Comparison of ENCODE assay signal across 9 cellular contexts in the genomic region with DNA sequence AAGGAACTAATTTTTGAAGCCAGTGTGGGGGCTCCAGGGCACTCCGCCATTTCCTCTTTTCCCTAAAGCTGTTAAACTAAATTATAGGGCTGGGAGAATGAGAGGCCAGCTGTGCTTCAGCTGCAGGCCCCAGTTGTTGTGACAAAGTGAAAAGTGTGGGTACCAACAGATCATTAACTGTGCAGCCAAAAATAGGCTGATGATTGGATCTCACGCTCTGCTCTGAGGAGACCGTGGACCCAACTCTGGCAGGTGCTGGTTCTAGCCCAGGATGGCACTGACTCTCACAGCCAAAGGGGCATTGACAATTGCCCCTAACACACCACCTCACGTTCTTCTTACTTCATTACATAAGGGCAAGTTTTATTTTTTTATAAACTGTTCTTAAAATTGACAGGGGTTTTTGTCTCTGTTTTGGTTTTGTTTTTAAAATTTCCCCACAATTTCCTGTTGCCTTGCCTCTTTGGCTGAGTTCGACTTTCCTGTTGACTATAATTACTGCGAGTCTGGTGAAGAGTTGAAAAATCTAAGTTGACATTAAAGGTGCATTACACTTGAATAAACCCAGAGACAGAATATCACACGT.
DNase-seq lines count a peak whose midpoint lies in the region; ATAC-seq lines count a peak whose summit lies in the region.
"Had no signal": no experiment of that assay in that cellular context is flagged by ENCODE, and none has a peak within 500 bp of the region (broad histone marks: within the 10 kb centered on the region; RNA-seq: fewer than 3 reads in every experiment).

No MANE protein-coding gene starts in this region.

- ATAC-seq in GM18508 (IDR thresholded peaks at IDR 0.05; ENCODE audit: insufficient read depth, unreplicated experiment): peak; percentile 78
- ATAC-seq in GM21447 (IDR thresholded peaks at IDR 0.05; ENCODE audit: unreplicated experiment): peak; percentile 78
- ATAC-seq in HG03460 (IDR thresholded peaks at IDR 0.05; ENCODE audit: unreplicated experiment): peak; percentile 75

- peaks cover 0 to under 1% (median 0%) of the 10 kb centered on the region in 3 donors for H3K36me3 Mint-ChIP-seq in immature natural killer cell

- DNase-seq in immature natural killer cell: peak; percentile 62 to 73 (median 63)
- no peak for DNase-seq in substantia nigra (lab: John Stamatoyannopoulos, UW)
- DNase-seq in AG08396 (ENCODE audit: low spot score): no peak
- no peak for DNase-seq in OCI-M1 (lab: John Stamatoyannopoulos, UW)
- no peak for DNase-seq in NOMO-1 (lab: John Stamatoyannopoulos, UW; ENCODE audit: unreplicated experiment in 2 of 2)

- H3K4me3 Mint-ChIP-seq in immature natural killer cell: peak overlapping the region; percentile 61 to 83 (median 78)

- no peaks in the 10 kb centered on the region for H3K9me3 Mint-ChIP-seq in immature natural killer cell

- peaks cover 0 to 7% (median 5%) of the 10 kb centered on the region in 3 donors for H3K27me3 Mint-ChIP-seq in immature natural killer cell (ENCODE audit: low read depth in 3 of 3)

- H3K4me1 Mint-ChIP-seq in immature natural killer cell: peaks cover 56 to 59% of the 10 kb centered on the region in 2 donors

- H3K27ac ChIP-seq in substantia nigra (ENCODE audit: low read depth, low read length, poor library complexity, severe bottlenecking): no peak overlapping the region
- H3K27ac ChIP-seq: SJSA1 had no signal

- H3K27ac Mint-ChIP-seq in immature natural killer cell: peak overlapping the region; percentile 82 to 97 (median 92)

Comparison
In these comparisons a context has a peak if more than half of its experiments do, and no peak if none do; other contexts are left out.
1. DNase-seq: peak in immature natural killer cell (3 of 3); none in substantia nigra (0 of 49), AG08396 (single experiment), OCI-M1 (single experiment) and NOMO-1 (0 of 2).
2. Peak in every context shown above with its lines, with median percentiles within 50 percentile points of each other: ATAC-seq.